ENCODE assay signal across 23 cellular contexts in the genomic region with DNA sequence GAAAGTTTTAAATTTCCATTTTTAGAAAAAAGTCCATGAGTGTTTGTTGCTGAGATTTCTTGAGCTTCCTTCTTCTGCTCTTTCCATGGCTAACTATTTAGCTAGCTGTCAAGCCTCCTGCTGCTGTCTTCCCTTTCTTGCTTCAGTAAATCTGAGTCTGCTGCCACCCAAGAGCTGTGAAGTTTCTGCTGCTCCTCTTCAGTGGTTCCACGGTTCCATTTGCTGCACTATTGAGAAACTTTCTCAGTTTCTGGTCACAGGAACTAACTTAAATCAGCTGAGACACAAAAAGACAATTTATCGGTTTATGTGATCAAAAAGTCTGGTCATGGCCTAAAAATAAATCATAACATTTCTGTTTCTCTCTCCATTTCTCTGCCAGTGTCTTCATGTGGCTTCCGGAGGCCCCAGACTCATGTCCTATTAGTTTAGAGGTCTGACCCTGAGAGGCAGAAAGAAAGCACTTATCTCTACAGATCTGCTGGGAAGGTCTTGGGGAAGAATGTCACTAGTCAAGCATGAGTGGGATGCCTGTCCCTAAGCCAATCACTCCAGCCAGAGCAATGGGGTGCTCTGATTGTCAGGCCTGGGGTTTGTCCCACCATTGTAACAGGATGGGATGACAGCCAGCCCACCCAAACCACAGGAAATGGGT.
"Had no signal": no experiment of that assay in that cellular context is flagged by ENCODE, and none has a peak within 500 bp of the region (broad histone marks: within the 10 kb centered on the region; RNA-seq: fewer than 3 reads in every experiment).

No MANE protein-coding gene starts in this region.

- DNase-seq: activated CD4-positive, alpha-beta T cell treated with anti-CD3 and anti-CD28 coated beads for 4 hours; activated CD8-positive, alpha-beta memory T cell treated with anti-CD3 and anti-CD28 coated beads, Interleukin-2, amount 50 U/mL, for 4 hours; activated CD8-positive, alpha-beta T cell treated with anti-CD3 and anti-CD28 coated beads, Interleukin-2, amount 10 ng/mL, durations not matched to agents 7 days and 5 days; activated gamma-delta T cell treated with Interleukin-2 at 50 U/mL for 16 hours; activated T-cell treated with anti-CD3 and anti-CD28 coated beads, Interleukin-2, amount 50 U/mL, for 72 hours; amniotic stem cell; body of pancreas; central memory CD4-positive, alpha-beta T cell; colonic mucosa; effector CD8-positive, alpha-beta T cell; esophagus squamous epithelium; islet precursor cell; right cardiac atrium; small intestine; stimulated activated CD4-positive, alpha-beta T cell treated with anti-CD3 and anti-CD28 coated beads, Interleukin-4, amount 100 ng/mL, for 4 hours; stimulated activated CD8-positive, alpha-beta memory T cell treated with anti-CD3 and anti-CD28 coated beads, Interleukin-4, amount 100 ng/mL, for 48 hours; T-helper 2 cell; upper lobe of left lung had no signal

- H3K9me3 ChIP-seq: body of pancreas, colonic mucosa, esophagus squamous epithelium, upper lobe of left lung had no signal

- H3K9me3 Mint-ChIP-seq: activated T-cell treated with anti-CD3 and anti-CD28 coated beads, Interleukin-2, amount 50 U/mL, for 72 hours; nephron; stimulated activated naive CD8-positive, alpha-beta T cell treated with anti-CD3 and anti-CD28 coated beads, Interleukin-15, Interleukin-2, amounts not matched to agents 100 ng/mL and 50 ng/mL, for 24 hours had no signal

- H3K4me2 ChIP-seq: hepatocyte had no signal

- H3K36me3 Mint-ChIP-seq: activated naive CD8-positive, alpha-beta T cell had no signal

- ATAC-seq: activated CD8-positive, alpha-beta T cell treated with anti-CD3 and anti-CD28 coated beads, Interleukin-2, amount 10 ng/mL, durations not matched to agents 7 days and 5 days; activated T-cell treated with anti-CD3 and anti-CD28 coated beads, Interleukin-2, amount 50 U/mL, for 72 hours; body of pancreas; right cardiac atrium had no signal

- H3K27ac Mint-ChIP-seq: activated CD8-positive, alpha-beta T cell treated with anti-CD3 and anti-CD28 coated beads, Interleukin-2, amount 10 ng/mL, durations not matched to agents 7 days and 5 days; activated naive CD8-positive, alpha-beta T cell; activated T-cell treated with anti-CD3 and anti-CD28 coated beads, Interleukin-2, amount 50 U/mL, for 72 hours; nephron; progenitor cell of endocrine pancreas; stimulated activated naive CD8-positive, alpha-beta T cell treated with anti-CD3 and anti-CD28 coated beads, Interleukin-15, Interleukin-2, amounts not matched to agents 100 ng/mL and 50 ng/mL, for 24 hours had no signal

- H3K4me3 Mint-ChIP-seq: activated CD8-positive, alpha-beta T cell treated with anti-CD3 and anti-CD28 coated beads, Interleukin-2, amount 10 ng/mL, durations not matched to agents 7 days and 5 days; activated naive CD8-positive, alpha-beta T cell; activated T-cell treated with anti-CD3 and anti-CD28 coated beads, Interleukin-2, amount 50 U/mL, for 72 hours; nephron; stimulated activated naive CD8-positive, alpha-beta T cell treated with anti-CD3 and anti-CD28 coated beads, Interleukin-15, Interleukin-2, amounts not matched to agents 100 ng/mL and 50 ng/mL, for 24 hours had no signal

- H3K36me3 ChIP-seq: colonic mucosa, esophagus squamous epithelium, upper lobe of left lung had no signal

- H3K4me3 ChIP-seq: body of pancreas, colonic mucosa, esophagus squamous epithelium, hepatocyte, upper lobe of left lung had no signal

- H3K4me1 ChIP-seq: body of pancreas, colonic mucosa, esophagus squamous epithelium, upper lobe of left lung had no signal

- H3K27ac ChIP-seq: body of pancreas, colonic mucosa, esophagus squamous epithelium, hepatocyte, upper lobe of left lung had no signal

- H3K27me3 ChIP-seq: body of pancreas, colonic mucosa, hepatocyte, upper lobe of left lung had no signal
